Comparison of ENCODE assay signal across 9 cellular contexts in the genomic region with DNA sequence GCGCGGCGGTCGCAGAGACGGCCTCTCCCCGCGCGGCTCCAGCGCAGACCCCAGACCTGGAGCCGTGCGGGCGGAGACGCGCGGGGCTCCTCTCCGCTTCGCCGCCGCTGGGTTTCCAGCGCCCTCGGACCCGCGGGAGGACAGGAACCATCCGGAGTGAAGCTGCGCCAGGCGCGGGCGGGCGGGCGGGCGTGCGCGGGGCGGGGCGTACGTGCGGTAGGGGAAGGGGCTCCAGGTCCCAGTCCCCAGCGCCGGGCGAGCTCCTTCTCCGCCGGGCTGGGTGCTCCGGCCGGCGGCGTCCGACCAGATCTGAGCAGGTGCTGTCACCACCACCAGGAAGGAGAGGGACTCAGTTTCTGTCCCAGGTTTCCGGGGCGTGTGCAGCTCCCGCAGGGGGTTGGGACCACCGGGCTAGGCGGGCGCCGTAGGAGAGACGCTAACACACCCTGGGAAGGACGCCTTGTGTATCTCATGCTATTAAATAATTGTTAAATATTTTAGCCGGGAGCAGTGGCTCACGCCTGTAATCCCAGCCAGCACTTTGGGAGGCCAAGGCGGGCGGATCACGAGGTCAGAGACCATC. TPM values are rescaled to one million over a fixed set of nuclear protein-coding genes. Genes with fewer than 3 reads are reported as not detected.
DNase-seq lines count a peak whose midpoint lies in the region; ATAC-seq and TF ChIP-seq lines count a peak whose summit lies in the region.
"Had no signal": no experiment of that assay in that cellular context is flagged by ENCODE, and none has a peak within 500 bp of the region (broad histone marks: within the 10 kb centered on the region; RNA-seq: fewer than 3 reads in every experiment).

A gene (minus strand): TSS at position 158 of the 583 bp plus-strand sequence. CDS start 202 bp downstream, outside the sequence.

- no peak for ATAC-seq in GM21786 (IDR thresholded peaks at IDR 0.05; ENCODE audit: unreplicated experiment)

- no peak for TF ChIP-seq POLR2A in prostate gland (IDR thresholded peaks at IDR 0.05)

- peaks cover 34% of the 10 kb centered on the region for H3K27me3 ChIP-seq in MG63
- peaks cover 2% of the 10 kb centered on the region for H3K27me3 ChIP-seq in prostate gland (replicated peaks; ENCODE audit: insufficient read depth)

- H3K36me3 Mint-ChIP-seq in glutamatergic neuron (ENCODE audit: unreplicated experiment), result peaks cover 9% of the 10 kb centered on the region

- WGBS in prostate gland, result 7% methylated on average over 50 of the region's 61 CpGs

- no peaks in the 10 kb centered on the region for H3K36me3 ChIP-seq in MG63
- no peaks in the 10 kb centered on the region for H3K36me3 ChIP-seq in prostate gland

- peaks cover 22% of the 10 kb centered on the region for H3K4me1 Mint-ChIP-seq in glutamatergic neuron (ENCODE audit: low read depth, unreplicated experiment)

- no peak within 1 kb of the TSS for H3K27ac ChIP-seq in prostate gland

- intact Hi-C loops in prostate gland (cut with DNase I), result loop anchor here (1.0 kb wide), 1 partner anchor 88 kb away; no protein-coding TSS in a partner anchor

- H3K9me3 ChIP-seq in MG63 (no peaks in the 10 kb centered on the region), prostate gland (no peaks in the 10 kb centered on the region)

- peak; percentile 42 for DNase-seq in GM13977 (ENCODE audit: low spot score)
- no peak for DNase-seq in MG63
- DNase-seq in glutamatergic neuron, result peak; percentile 64
- DNase-seq in prostate gland (ENCODE audit: low spot score), result no peak
- no peak for DNase-seq in SHP77 (lab: John Stamatoyannopoulos, UW)
- no peak for DNase-seq in HT-29 (ENCODE audit: low spot score)
- DNase-seq in OCI-M2 (lab: John Stamatoyannopoulos, UW; ENCODE audit: unreplicated experiment), result no peak

- H3K27ac Mint-ChIP-seq in glutamatergic neuron (ENCODE audit: unreplicated experiment), result peak within 1 kb of the TSS; percentile 92

- TF ChIP-seq CTCF in GM13977 (IDR thresholded peaks at IDR 0.05; ENCODE audit: extremely low read depth, insufficient read depth, missing control alignments) (no peak), glutamatergic neuron (IDR thresholded peaks at IDR 0.05; ENCODE audit: partially characterized antibody, unreplicated experiment) (no peak), prostate gland (IDR thresholded peaks at IDR 0.05) (no peak)

- H3K4me1 ChIP-seq in prostate gland (replicated peaks), result no peaks in the 10 kb centered on the region

- H3K27me3 Mint-ChIP-seq in glutamatergic neuron (ENCODE audit: unreplicated experiment), result peaks cover 27% of the 10 kb centered on the region

- H3K4me3 ChIP-seq in MG63 (peak within 1 kb of the TSS; percentile 6; the same call in 1 of the 2 replicates), prostate gland (peak within 1 kb of the TSS; percentile 25 to 30)

- peaks cover 23% of the 10 kb centered on the region for H3K9me3 Mint-ChIP-seq in glutamatergic neuron (ENCODE audit: unreplicated experiment)

- in situ Hi-C loops in GM13977 (cut with MboI; ENCODE audit: low pct_unique_long_range_greater_than_20kb, low sequenced_read_pairs, unreplicated experiment), result no loop called here

- H3K4me3 Mint-ChIP-seq in glutamatergic neuron (ENCODE audit: unreplicated experiment), result peak within 1 kb of the TSS; percentile 95

RNA-seq across cellular contexts. Expression of the gene that starts here (rescaled TPM):
- total RNA-seq in MG63 (2014; rRNA removed; shearing (Covaris generic); ENCODE audit: low replicate concordance), result not detected in 2 replicates
- total RNA-seq in glutamatergic neuron (ENCODE audit: unreplicated experiment) (208 TPM), prostate gland (under 1 TPM; 0.23 to 0.97 TPM)
- not detected in 2 replicates for total RNA-seq in HT-29 (2014; rRNA removed; shearing (Covaris generic))
- total RNA-seq: left lobe of liver had no signal

Comparison
In these comparisons a context has a peak if more than half of its experiments do, and no peak if none do; other contexts are left out.
1. RNA of the gene that starts here (total RNA-seq): 208 TPM in glutamatergic neuron (single experiment); 0.23 to 0.97 TPM in prostate gland, not detected in MG63 and not detected in HT-29; every median in the first group is over 100 times any median in the second.
2. DNase-seq: peak in GM13977 (single experiment) and glutamatergic neuron (single experiment); none in MG63 (single experiment), prostate gland (single experiment), SHP77 (0 of 2), HT-29 (single experiment) and OCI-M2 (single experiment).